7 cellular contexts compared by ENCODE assay signal in the genomic region with DNA sequence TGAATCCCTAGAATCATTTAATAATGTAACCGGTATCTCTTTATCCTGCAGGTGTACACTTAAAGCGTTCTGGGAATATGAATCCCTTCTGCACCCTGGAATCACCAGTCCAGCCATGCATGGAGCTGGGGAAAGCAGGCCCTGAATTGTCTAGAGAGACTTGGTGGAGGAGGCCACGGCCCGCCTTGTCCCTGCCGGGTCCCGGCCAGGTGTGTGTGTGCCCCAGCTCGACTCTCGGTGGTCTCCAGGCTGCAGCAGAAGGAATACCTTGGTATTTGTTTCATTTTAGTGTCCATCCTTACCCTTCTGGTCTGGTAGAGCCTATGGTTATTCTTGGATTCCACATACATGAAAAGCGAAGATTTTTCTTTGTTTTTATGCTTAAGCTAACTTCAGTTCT.
"Had no signal": no experiment of that assay in that cellular context is flagged by ENCODE, and none has a peak within 500 bp of the region (broad histone marks: within the 10 kb centered on the region; RNA-seq: fewer than 3 reads in every experiment).

No MANE protein-coding gene starts in this region.

- H2AFZ ChIP-seq: GM23248 had no signal

- H3K27ac ChIP-seq: GM23248, HL-60 had no signal

- FAIRE-seq: HepG2 had no signal

- H3K9ac ChIP-seq: GM23248 had no signal

- DNase-seq: GM23248, GOT3, H7, HFFc6 had no signal

- H3K4me1 ChIP-seq: HAP-1 had no signal

- H3K4me3 ChIP-seq: GM23248, HAP-1 had no signal
